Comparison of ENCODE assay signal across 8 cellular contexts in genomic region chr7:4739528-4739992, GRCh38.
A peak's percentile ranks its signal among the peaks of the same experiment; 100 is the strongest.
DNase-seq lines count a peak whose midpoint lies in the region; ATAC-seq and TF ChIP-seq lines count a peak whose summit lies in the region.

No MANE protein-coding gene starts in this region.

- CTCF ChIA-PET in RWPE1 (lab: Yijun Ruan, JAX) = no interaction called here

- H3K4me1 Mint-ChIP-seq in stimulated activated memory B cell treated with anti-CD40 and anti-IgM and Interleukin-4, amounts not matched to agents 10 μg/mL and 1 μg/mL and 100 μg/mL, for 72 hours = peaks cover 56% of the 10 kb centered on the region

- H3K9me3 Mint-ChIP-seq in stimulated activated memory B cell treated with anti-CD40 and anti-IgM and Interleukin-4, amounts not matched to agents 10 μg/mL and 1 μg/mL and 100 μg/mL, for 72 hours = no peaks in the 10 kb centered on the region

- POLR2A ChIA-PET in RWPE1 (lab: Yijun Ruan, JAX; ENCODE audit: low non-redundant PET) = no interaction called here

- DNase-seq in DMS53 treated with DMSO at 0.1 percent for 48 hours (lab: John Stamatoyannopoulos, UW; ENCODE audit: unreplicated experiment) (peak; percentile 62), RWPE1 (ENCODE audit: low spot score) (no peak), astrocyte of the spinal cord (ENCODE audit: low read depth, low spot score) (peak; percentile 75), kidney tubule cell (ENCODE audit: low spot score) (peak; percentile 45), NCI-H146 treated with DMSO at 0.1 percent for 48 hours (lab: John Stamatoyannopoulos, UW; ENCODE audit: unreplicated experiment) (no peak)

- no peaks in the 10 kb centered on the region for H3K27me3 Mint-ChIP-seq in stimulated activated memory B cell treated with anti-CD40 and anti-IgM and Interleukin-4, amounts not matched to agents 10 μg/mL and 1 μg/mL and 100 μg/mL, for 72 hours

- H3K36me3 Mint-ChIP-seq in stimulated activated memory B cell treated with anti-CD40 and anti-IgM and Interleukin-4, amounts not matched to agents 10 μg/mL and 1 μg/mL and 100 μg/mL, for 72 hours = peaks cover 44% of the 10 kb centered on the region

- in situ Hi-C loops in astrocyte of the spinal cord (cut with HindIII; ENCODE audit: low sequenced_read_pairs) = no loop called here

- peak overlapping the region; percentile 82 for H3K27ac Mint-ChIP-seq in stimulated activated memory B cell treated with anti-CD40 and anti-IgM and Interleukin-4, amounts not matched to agents 10 μg/mL and 1 μg/mL and 100 μg/mL, for 72 hours

- peak overlapping the region; percentile 5 for H3K4me3 Mint-ChIP-seq in stimulated activated memory B cell treated with anti-CD40 and anti-IgM and Interleukin-4, amounts not matched to agents 10 μg/mL and 1 μg/mL and 100 μg/mL, for 72 hours

- H3K4me3 ChIP-seq in astrocyte of the spinal cord (ENCODE audit: low read depth, low read length) = no peak overlapping the region

- TF ChIP-seq CTCF in RWPE1 (conservative IDR thresholded peaks at IDR 0.05; ENCODE audit: low read depth) (no peak), astrocyte of the spinal cord (IDR thresholded peaks at IDR 0.05; ENCODE audit: low read depth, low read length) (peak; percentile 55)

- ATAC-seq in stimulated activated memory B cell treated with anti-CD40 and anti-IgM and Interleukin-4, amounts not matched to agents 10 μg/mL and 1 μg/mL and 100 μg/mL, for 72 hours = peak; percentile 68
- ATAC-seq in HG03097 (IDR thresholded peaks at IDR 0.05; ENCODE audit: low FRiP score, unreplicated experiment) (no peak), HG02852 (IDR thresholded peaks at IDR 0.05; ENCODE audit: unreplicated experiment) (no peak)

- peak overlapping the region; percentile 68 for H3K27ac ChIP-seq in RWPE1

Comparison
In these comparisons a context has a peak if more than half of its experiments do, and no peak if none do; other contexts are left out.
1. DNase-seq: peak in DMS53 treated with DMSO at 0.1 percent for 48 hours (single experiment), astrocyte of the spinal cord (single experiment) and kidney tubule cell (single experiment); none in RWPE1 (single experiment) and NCI-H146 treated with DMSO at 0.1 percent for 48 hours (single experiment).